33 cellular contexts compared by ENCODE assay signal in the genomic region with DNA sequence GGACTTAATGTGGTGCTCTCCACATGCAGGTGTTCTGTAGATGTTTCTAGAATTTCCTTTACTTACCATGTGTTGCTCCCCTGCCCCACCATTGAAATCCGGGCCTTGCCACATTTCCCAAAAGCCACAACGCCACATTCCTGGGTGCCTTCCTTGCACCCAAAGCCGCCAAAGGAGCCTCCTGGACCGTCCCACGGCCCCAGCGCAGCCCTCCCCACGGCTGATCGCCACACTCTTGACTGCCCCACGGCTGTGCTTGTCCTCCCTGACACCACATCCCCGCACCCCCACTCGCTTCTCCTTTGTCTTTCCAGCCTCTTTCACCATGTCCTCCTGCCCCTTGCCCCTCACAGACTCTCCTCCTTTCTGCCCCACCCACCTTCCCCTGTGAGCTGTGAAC.
"Had no signal": no experiment of that assay in that cellular context is flagged by ENCODE, and none has a peak within 500 bp of the region (broad histone marks: within the 10 kb centered on the region; RNA-seq: fewer than 3 reads in every experiment).

No MANE protein-coding gene starts in this region.

- DNase-seq: activated CD4-positive, alpha-beta memory T cell treated with anti-CD3 and anti-CD28 coated beads, Interleukin-2, amount 10 ng/mL, durations not matched to agents 7 days and 5 days; activated CD4-positive, alpha-beta T cell treated with anti-CD3 and anti-CD28 coated beads for 1 hour; activated CD4-positive, alpha-beta T cell treated with anti-CD3 and anti-CD28 coated beads for 48 hours; activated CD4-positive, CD25-positive, alpha-beta regulatory T cell; activated effector memory CD4-positive, alpha-beta T cell treated with anti-CD3 and anti-CD28 coated beads, Interleukin-2, amount 50 U/mL, for 16 hours; activated naive CD4-positive, alpha-beta T cell; activated naive CD4-positive, alpha-beta T cell treated with anti-CD3 and anti-CD28 coated beads, Interleukin-2, amount 50 U/mL, for 16 hours; activated naive CD8-positive, alpha-beta T cell treated with anti-CD3 and anti-CD28 coated beads for 36 hours; activated T-cell treated with anti-CD3 and anti-CD28 coated beads, Interleukin-2, amount 50 U/mL, for 1 hour; activated T-cell treated with anti-CD3 and anti-CD28 coated beads, Interleukin-2, amount 50 U/mL, for 72 hours; amniotic stem cell; aorta; brain microvascular endothelial cell; central memory CD4-positive, alpha-beta T cell; NCI-H1092 treated with DMSO at 0.1 percent for 48 hours; NCI-H1417; NCI-H146; NCI-H1930; NCI-H2081 treated with DMSO at 0.1 percent for 48 hours; NCI-H345; NCI-H524 treated with DMSO at 0.1 percent for 48 hours; NCI-H748 treated with DMSO at 0.1 percent for 48 hours; NK-92 treated with Interleukin-12 subunit alpha and Interleukin-12 subunit beta, amount 100 ng/mL, for 24 hours; PC-9; SW 1271; T-helper 1 cell; T-helper 2 cell; T-helper 9 cell had no signal

- ATAC-seq: activated T-cell treated with anti-CD3 and anti-CD28 coated beads, Interleukin-2, amount 50 U/mL, for 72 hours; activated T-helper 17 cell treated with anti-CD3 and anti-CD28 coated beads, Interleukin-2, amount 50 U/mL, for 72 hours; Right ventricle myocardium inferior had no signal

- H3K27me3 ChIP-seq: brain microvascular endothelial cell had no signal

- H3K4me2 ChIP-seq: PC-9 had no signal

- H3K36me3 ChIP-seq: brain microvascular endothelial cell had no signal

- H3K4me3 ChIP-seq: PC-9 had no signal

- H2AFZ ChIP-seq: PC-9 had no signal

- FAIRE-seq: RCC 7860 had no signal

- H3K27ac ChIP-seq: brain microvascular endothelial cell, PC-9, RWPE1, VCaP had no signal
